1 cellular context compared by ENCODE assay signal in the genomic region with DNA sequence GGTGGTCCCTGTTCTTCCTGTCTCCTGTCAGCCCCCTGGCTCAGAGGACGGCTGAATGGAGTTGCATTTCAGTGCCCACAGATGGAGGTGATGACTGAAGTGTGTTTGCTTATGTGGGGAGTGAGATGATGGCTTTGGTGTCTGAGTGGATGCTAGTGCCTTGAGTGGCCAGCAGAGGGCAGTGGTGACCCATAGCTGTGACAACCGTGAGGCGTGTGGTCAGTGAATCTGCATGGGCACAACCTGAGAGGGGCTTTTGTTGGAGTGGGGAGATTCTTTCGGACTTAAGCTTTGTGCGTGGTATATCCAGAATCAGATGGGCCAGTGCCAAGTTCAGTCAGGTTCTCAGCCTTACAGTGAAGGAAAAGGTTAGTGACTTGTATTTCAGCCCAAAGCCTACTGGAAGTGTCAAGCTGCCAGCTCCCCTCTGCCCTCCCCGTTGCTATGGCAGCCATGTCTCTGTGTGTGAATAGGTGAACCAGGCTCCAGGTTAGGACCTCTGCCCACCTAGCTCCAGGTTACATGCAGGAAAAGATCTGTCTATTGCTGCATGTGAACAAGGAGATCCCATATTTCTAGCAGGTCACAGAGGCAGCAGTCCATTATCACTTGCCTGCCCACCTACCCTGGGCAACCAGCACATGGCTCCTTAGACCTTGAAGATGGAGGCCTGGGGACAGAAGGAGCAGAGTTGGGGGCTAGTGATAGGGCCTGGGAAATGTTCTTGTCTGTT.
TF ChIP-seq lines count a peak whose summit lies in the region.

No MANE protein-coding gene starts in this region.

TF ChIP-seq in K562, 482 proteins besides CTCF, POLR2A, EP300 and RAD21 (continued from another document and continues in another):
- TF ChIP-seq, protein P1, sequence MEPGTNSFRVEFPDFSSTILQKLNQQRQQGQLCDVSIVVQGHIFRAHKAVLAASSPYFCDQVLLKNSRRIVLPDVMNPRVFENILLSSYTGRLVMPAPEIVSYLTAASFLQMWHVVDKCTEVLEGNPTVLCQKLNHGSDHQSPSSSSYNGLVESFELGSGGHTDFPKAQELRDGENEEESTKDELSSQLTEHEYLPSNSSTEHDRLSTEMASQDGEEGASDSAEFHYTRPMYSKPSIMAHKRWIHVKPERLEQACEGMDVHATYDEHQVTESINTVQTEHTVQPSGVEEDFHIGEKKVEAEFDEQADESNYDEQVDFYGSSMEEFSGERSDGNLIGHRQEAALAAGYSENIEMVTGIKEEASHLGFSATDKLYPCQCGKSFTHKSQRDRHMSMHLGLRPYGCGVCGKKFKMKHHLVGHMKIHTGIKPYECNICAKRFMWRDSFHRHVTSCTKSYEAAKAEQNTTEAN (CRISPR knock-in tag; IDR thresholded peaks at IDR 0.05) = no peak
- no peak for TF ChIP-seq SRSF7 (optimal IDR thresholded peaks at IDR 0.05; ENCODE audit: low read depth, low read length)
- TF ChIP-seq HDAC1 (IDR thresholded peaks at IDR 0.05) = peak in 1 of 2 experiments; percentile 53; a peak in 1 of 4 replicates
- no peak for TF ChIP-seq EZH2 (IDR thresholded peaks at IDR 0.05; ENCODE audit: borderline replicate concordance, low read depth, low read length)
- TF ChIP-seq TRIM24 (IDR thresholded peaks at IDR 0.05) = no peak
- TF ChIP-seq ZNF217 (CRISPR knock-in tag; IDR thresholded peaks at IDR 0.05) = no peak
- TF ChIP-seq EWSR1 (IDR thresholded peaks at IDR 0.05; ENCODE audit: borderline replicate concordance, low read depth, partially characterized antibody) = no peak
- no peak for TF ChIP-seq ZNF165 (CRISPR knock-in tag; IDR thresholded peaks at IDR 0.05; ENCODE audit: borderline replicate concordance)
- TF ChIP-seq ZNF175 (CRISPR knock-in tag; IDR thresholded peaks at IDR 0.05; ENCODE audit: low read depth) = no peak
- TF ChIP-seq TBL1XR1 (IDR thresholded peaks at IDR 0.05; ENCODE audit: low read length in 2 of 2) = peak in 1 of 2 experiments; percentile 47; a peak in 1 of 4 replicates
- TF ChIP-seq ZNF695 (CRISPR knock-in tag; IDR thresholded peaks at IDR 0.05) = no peak
- peak; percentile 63 for TF ChIP-seq BRD9 (IDR thresholded peaks at IDR 0.05; ENCODE audit: low read depth, partially characterized antibody)
- peak; percentile 91 for TF ChIP-seq STAG1 (CRISPR knock-in tag; IDR thresholded peaks at IDR 0.05; ENCODE audit: borderline replicate concordance)
- TF ChIP-seq, protein P2, sequence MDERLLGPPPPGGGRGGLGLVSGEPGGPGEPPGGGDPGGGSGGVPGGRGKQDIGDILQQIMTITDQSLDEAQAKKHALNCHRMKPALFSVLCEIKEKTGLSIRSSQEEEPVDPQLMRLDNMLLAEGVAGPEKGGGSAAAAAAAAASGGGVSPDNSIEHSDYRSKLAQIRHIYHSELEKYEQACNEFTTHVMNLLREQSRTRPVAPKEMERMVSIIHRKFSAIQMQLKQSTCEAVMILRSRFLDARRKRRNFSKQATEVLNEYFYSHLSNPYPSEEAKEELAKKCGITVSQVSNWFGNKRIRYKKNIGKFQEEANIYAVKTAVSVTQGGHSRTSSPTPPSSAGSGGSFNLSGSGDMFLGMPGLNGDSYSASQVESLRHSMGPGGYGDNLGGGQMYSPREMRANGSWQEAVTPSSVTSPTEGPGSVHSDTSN (CRISPR knock-in tag; IDR thresholded peaks at IDR 0.05; ENCODE audit: low read depth) = no peak
- TF ChIP-seq, protein P2 (tag; conservative IDR thresholded peaks at IDR 0.05; ENCODE audit: low read depth) = 0 out of 2 replicates have a peak, but pooled peaks have one; percentile 46
- TF ChIP-seq KDM5B (IDR thresholded peaks at IDR 0.05; ENCODE audit: insufficient replicate concordance, low read depth, low read length) = no peak
- peak in 2 of 3 experiments; percentile 23 to 40 for TF ChIP-seq YY1 (IDR thresholded peaks at IDR 0.05; ENCODE audit: borderline replicate concordance in 1 of 3, control insufficient read depth in 1 of 3, extremely low read depth in 1 of 3, insufficient read depth in 3 of 3, insufficient read length in 1 of 3, insufficient replicate concordance in 2 of 3, low read depth in 1 of 3, low read length in 2 of 3)
- 0 out of 2 replicates have a peak, but pooled peaks have one; percentile 20 for TF ChIP-seq SUPT5H (IDR thresholded peaks at IDR 0.05)
- TF ChIP-seq, protein P3, sequence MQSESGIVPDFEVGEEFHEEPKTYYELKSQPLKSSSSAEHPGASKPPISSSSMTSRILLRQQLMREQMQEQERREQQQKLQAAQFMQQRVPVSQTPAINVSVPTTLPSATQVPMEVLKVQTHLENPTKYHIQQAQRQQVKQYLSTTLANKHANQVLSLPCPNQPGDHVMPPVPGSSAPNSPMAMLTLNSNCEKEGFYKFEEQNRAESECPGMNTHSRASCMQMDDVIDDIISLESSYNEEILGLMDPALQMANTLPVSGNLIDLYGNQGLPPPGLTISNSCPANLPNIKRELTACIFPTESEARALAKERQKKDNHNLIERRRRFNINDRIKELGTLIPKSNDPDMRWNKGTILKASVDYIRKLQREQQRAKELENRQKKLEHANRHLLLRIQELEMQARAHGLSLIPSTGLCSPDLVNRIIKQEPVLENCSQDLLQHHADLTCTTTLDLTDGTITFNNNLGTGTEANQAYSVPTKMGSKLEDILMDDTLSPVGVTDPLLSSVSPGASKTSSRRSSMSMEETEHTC (IDR thresholded peaks at IDR 0.05) = no peak
- TF ChIP-seq, protein P4, sequence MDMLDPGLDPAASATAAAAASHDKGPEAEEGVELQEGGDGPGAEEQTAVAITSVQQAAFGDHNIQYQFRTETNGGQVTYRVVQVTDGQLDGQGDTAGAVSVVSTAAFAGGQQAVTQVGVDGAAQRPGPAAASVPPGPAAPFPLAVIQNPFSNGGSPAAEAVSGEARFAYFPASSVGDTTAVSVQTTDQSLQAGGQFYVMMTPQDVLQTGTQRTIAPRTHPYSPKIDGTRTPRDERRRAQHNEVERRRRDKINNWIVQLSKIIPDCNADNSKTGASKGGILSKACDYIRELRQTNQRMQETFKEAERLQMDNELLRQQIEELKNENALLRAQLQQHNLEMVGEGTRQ (CRISPR knock-in tag; IDR thresholded peaks at IDR 0.05) = no peak
- TF ChIP-seq ATF7 (IDR thresholded peaks at IDR 0.05) = peak; percentile 60; the same call in 1 of the 2 replicates
- peak in 1 of 2 experiments; percentile 59; a peak in 2 of 4 replicates for TF ChIP-seq MAZ (CRISPR knock-in tag; conservative IDR thresholded peaks at IDR 0.05 in 1 of 2, IDR thresholded peaks at IDR 0.05 in 1 of 2)
- no peak for TF ChIP-seq ZNF140 (CRISPR knock-in tag; IDR thresholded peaks at IDR 0.05)
- TF ChIP-seq, protein P5, sequence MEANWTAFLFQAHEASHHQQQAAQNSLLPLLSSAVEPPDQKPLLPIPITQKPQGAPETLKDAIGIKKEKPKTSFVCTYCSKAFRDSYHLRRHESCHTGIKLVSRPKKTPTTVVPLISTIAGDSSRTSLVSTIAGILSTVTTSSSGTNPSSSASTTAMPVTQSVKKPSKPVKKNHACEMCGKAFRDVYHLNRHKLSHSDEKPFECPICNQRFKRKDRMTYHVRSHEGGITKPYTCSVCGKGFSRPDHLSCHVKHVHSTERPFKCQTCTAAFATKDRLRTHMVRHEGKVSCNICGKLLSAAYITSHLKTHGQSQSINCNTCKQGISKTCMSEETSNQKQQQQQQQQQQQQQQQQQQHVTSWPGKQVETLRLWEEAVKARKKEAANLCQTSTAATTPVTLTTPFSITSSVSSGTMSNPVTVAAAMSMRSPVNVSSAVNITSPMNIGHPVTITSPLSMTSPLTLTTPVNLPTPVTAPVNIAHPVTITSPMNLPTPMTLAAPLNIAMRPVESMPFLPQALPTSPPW (CRISPR knock-in tag; IDR thresholded peaks at IDR 0.05) = peak; percentile 42; the same call in 1 of the 2 replicates
- no peak for TF ChIP-seq ATF1 (CRISPR knock-in tag; IDR thresholded peaks at IDR 0.05)
- TF ChIP-seq ATF1 (tag; IDR thresholded peaks at IDR 0.05) = peak; percentile 51
- peak; percentile 92 for TF ChIP-seq ARID2 (IDR thresholded peaks at IDR 0.05)
- no peak for TF ChIP-seq ZNF699 (CRISPR knock-in tag; IDR thresholded peaks at IDR 0.05; ENCODE audit: insufficient replicate concordance)
- TF ChIP-seq, protein P6, sequence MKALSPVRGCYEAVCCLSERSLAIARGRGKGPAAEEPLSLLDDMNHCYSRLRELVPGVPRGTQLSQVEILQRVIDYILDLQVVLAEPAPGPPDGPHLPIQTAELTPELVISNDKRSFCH (CRISPR knock-in tag; IDR thresholded peaks at IDR 0.05) = no peak
- TF ChIP-seq, protein P6 (tag; IDR thresholded peaks at IDR 0.05) = no peak
- no peak for TF ChIP-seq CHCHD3 (CRISPR knock-in tag; IDR thresholded peaks at IDR 0.05)
- no peak for TF ChIP-seq HNRNPL (IDR thresholded peaks at IDR 0.05; ENCODE audit: low read depth, low read length)
- TF ChIP-seq, protein P7, sequence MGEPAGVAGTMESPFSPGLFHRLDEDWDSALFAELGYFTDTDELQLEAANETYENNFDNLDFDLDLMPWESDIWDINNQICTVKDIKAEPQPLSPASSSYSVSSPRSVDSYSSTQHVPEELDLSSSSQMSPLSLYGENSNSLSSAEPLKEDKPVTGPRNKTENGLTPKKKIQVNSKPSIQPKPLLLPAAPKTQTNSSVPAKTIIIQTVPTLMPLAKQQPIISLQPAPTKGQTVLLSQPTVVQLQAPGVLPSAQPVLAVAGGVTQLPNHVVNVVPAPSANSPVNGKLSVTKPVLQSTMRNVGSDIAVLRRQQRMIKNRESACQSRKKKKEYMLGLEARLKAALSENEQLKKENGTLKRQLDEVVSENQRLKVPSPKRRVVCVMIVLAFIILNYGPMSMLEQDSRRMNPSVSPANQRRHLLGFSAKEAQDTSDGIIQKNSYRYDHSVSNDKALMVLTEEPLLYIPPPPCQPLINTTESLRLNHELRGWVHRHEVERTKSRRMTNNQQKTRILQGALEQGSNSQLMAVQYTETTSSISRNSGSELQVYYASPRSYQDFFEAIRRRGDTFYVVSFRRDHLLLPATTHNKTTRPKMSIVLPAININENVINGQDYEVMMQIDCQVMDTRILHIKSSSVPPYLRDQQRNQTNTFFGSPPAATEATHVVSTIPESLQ (CRISPR knock-in tag; IDR thresholded peaks at IDR 0.05) = peak; percentile 26; the same call in 1 of the 2 replicates
- peak; percentile 52; the same call in 1 of the 2 replicates for TF ChIP-seq DPF2 (IDR thresholded peaks at IDR 0.05)
- TF ChIP-seq U2AF2 (optimal IDR thresholded peaks at IDR 0.05; ENCODE audit: low read depth, low read length) = no peak
- no peak for TF ChIP-seq ZNF551 (CRISPR knock-in tag; IDR thresholded peaks at IDR 0.05)
- 0 out of 2 replicates have a peak, but pooled peaks have one; percentile 33 for TF ChIP-seq HDAC2 (IDR thresholded peaks at IDR 0.05)
- no peak for TF ChIP-seq POLR2G (IDR thresholded peaks at IDR 0.05; ENCODE audit: low read depth, low read length)
- peak; percentile 58 for TF ChIP-seq CREM (IDR thresholded peaks at IDR 0.05; ENCODE audit: low read depth)
- TF ChIP-seq ZEB2 (IDR thresholded peaks at IDR 0.05) = peak; percentile 56; the same call in 1 of the 2 replicates
- peak; percentile 81 for TF ChIP-seq CC2D1A (IDR thresholded peaks at IDR 0.05)
- TF ChIP-seq, protein P8, sequence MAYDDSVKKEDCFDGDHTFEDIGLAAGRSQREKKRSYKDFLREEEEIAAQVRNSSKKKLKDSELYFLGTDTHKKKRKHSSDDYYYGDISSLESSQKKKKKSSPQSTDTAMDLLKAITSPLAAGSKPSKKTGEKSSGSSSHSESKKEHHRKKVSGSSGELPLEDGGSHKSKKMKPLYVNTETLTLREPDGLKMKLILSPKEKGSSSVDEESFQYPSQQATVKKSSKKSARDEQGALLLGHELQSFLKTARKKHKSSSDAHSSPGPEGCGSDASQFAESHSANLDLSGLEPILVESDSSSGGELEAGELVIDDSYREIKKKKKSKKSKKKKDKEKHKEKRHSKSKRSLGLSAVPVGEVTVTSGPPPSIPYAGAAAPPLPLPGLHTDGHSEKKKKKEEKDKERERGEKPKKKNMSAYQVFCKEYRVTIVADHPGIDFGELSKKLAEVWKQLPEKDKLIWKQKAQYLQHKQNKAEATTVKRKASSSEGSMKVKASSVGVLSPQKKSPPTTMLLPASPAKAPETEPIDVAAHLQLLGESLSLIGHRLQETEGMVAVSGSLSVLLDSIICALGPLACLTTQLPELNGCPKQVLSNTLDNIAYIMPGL (CRISPR knock-in tag; IDR thresholded peaks at IDR 0.05) = no peak
